ENCODE assay signal across 8 cellular contexts in genomic region chr4:82372874-82373815, GRCh38.
DNase-seq lines count a peak whose midpoint lies in the region; ATAC-seq and TF ChIP-seq lines count a peak whose summit lies in the region.

No MANE protein-coding gene starts in this region.

- TF ChIP-seq CTCF in GM12875 (IDR thresholded peaks at IDR 0.05; ENCODE audit: borderline replicate concordance, insufficient read depth, low read depth, low read length) = no peak

- peak; percentile 23 for ATAC-seq in HG02678 (IDR thresholded peaks at IDR 0.05; ENCODE audit: unreplicated experiment)

- peak overlapping the region; percentile 98 for H3K4me3 ChIP-seq in GM12875 (ENCODE audit: low read depth, low read length)

- DNase-seq in NCI-H1105 (lab: John Stamatoyannopoulos, UW) = peak; percentile 54
- peak; percentile 51 to 79 (median 63) for DNase-seq in T-helper 1 cell
- DNase-seq in amygdala (lab: John Stamatoyannopoulos, UW) = peak in 44 of 56 donors; percentile 2 to 73 (median 39)
- peak; percentile 69 for DNase-seq in hepatic stellate cell (ENCODE audit: low spot score)
- DNase-seq in retina = peak; percentile 80
- DNase-seq in cerebellar nuclear complex (lab: John Stamatoyannopoulos, UW) = no peak

Comparison
In these comparisons a context has a peak if more than half of its experiments do, and no peak if none do; other contexts are left out.
1. DNase-seq: peak in NCI-H1105 (single experiment), T-helper 1 cell (5 of 5), amygdala (44 of 56), hepatic stellate cell (single experiment) and retina (single experiment); none in cerebellar nuclear complex (0 of 2).